10 cellular contexts compared by ENCODE assay signal in genomic region chr18:32803571-32803970, GRCh38. TPM values are rescaled to one million over a fixed set of nuclear protein-coding genes. Genes with fewer than 3 reads are reported as not detected.
DNase-seq lines count a peak whose midpoint lies in the region; ATAC-seq and TF ChIP-seq lines count a peak whose summit lies in the region.
"Had no signal": no experiment of that assay in that cellular context is flagged by ENCODE, and none has a peak within 500 bp of the region (broad histone marks: within the 10 kb centered on the region; RNA-seq: fewer than 3 reads in every experiment).

No MANE protein-coding gene starts in this region.

- no peak for TF ChIP-seq CTCF in GM23338 (conservative IDR thresholded peaks at IDR 0.05; ENCODE audit: low read depth in 2 of 2)
- no peak for TF ChIP-seq CTCF in psoas muscle (IDR thresholded peaks at IDR 0.05)

- H3K27me3 Mint-ChIP-seq in GM23338 (ENCODE audit: insufficient read depth, low read depth, poor library complexity) = no peaks in the 10 kb centered on the region
- H3K27me3 Mint-ChIP-seq in memory B cell = no peaks in the 10 kb centered on the region
- H3K27me3 Mint-ChIP-seq: activated naive CD4-positive, alpha-beta T cell treated with anti-CD3 and anti-CD28 coated beads, Interleukin-2, amount 10 ng/mL, durations not matched to agents 7 days and 5 days; natural killer cell treated with Interleukin-12 subunit alpha and Interleukin-12 subunit beta and Interleukin-15 and Interleukin-18, amount 100 ng/mL, for 72 hours had no signal

- peak; percentile 77 for ATAC-seq in GM18867 (IDR thresholded peaks at IDR 0.05; ENCODE audit: unreplicated experiment)
- no peak for ATAC-seq in GM23338
- ATAC-seq in HG03565 (IDR thresholded peaks at IDR 0.05; ENCODE audit: unreplicated experiment) = peak; percentile 89
- ATAC-seq in memory B cell (ENCODE audit: low read depth) = peak; percentile 93
- ATAC-seq in psoas muscle = no peak
- ATAC-seq in GM19455 (IDR thresholded peaks at IDR 0.05; ENCODE audit: unreplicated experiment) = no peak
- ATAC-seq: natural killer cell treated with Interleukin-12 subunit alpha and Interleukin-12 subunit beta and Interleukin-15 and Interleukin-18, amount 100 ng/mL, for 72 hours had no signal

- H3K9me3 Mint-ChIP-seq in GM23338 = no peaks in the 10 kb centered on the region
- H3K9me3 Mint-ChIP-seq in memory B cell = no peaks in the 10 kb centered on the region

- H3K36me3 ChIP-seq in GM23338 (ENCODE audit: insufficient read depth) (no peaks in the 10 kb centered on the region; the same call in 1 of the 2 replicates), psoas muscle (ENCODE audit: insufficient read depth in 1 of 2, low read depth in 1 of 2) (no peaks in the 10 kb centered on the region)

- H2AFZ ChIP-seq in GM23338 = peak overlapping the region; percentile 66; the same call in 1 of the 2 replicates

- H3K4me3 ChIP-seq in GM23338 (no peak overlapping the region), psoas muscle (no peak overlapping the region)

- no peak overlapping the region for H3K4me3 Mint-ChIP-seq in GM23338
- H3K4me3 Mint-ChIP-seq in memory B cell = peak overlapping the region; percentile 61
- H3K4me3 Mint-ChIP-seq: activated naive CD4-positive, alpha-beta T cell treated with anti-CD3 and anti-CD28 coated beads, Interleukin-2, amount 10 ng/mL, durations not matched to agents 7 days and 5 days; natural killer cell treated with Interleukin-12 subunit alpha and Interleukin-12 subunit beta and Interleukin-15 and Interleukin-18, amount 100 ng/mL, for 72 hours had no signal

- H3K79me2 ChIP-seq in GM23338 (replicated peaks; ENCODE audit: insufficient read depth) = no peaks in the 10 kb centered on the region

- no peak overlapping the region for H3K4me2 ChIP-seq in GM23338

- H3K27me3 ChIP-seq in GM23338 (ENCODE audit: insufficient read depth) = no peaks in the 10 kb centered on the region
- no peaks in the 10 kb centered on the region for H3K27me3 ChIP-seq in psoas muscle (ENCODE audit: insufficient read depth in 3 of 3, low read length in 2 of 3)

- H3K27ac ChIP-seq in GM23338 (ENCODE audit: low read depth) = no peak overlapping the region
- no peak overlapping the region for H3K27ac ChIP-seq in psoas muscle

- no peaks in the 10 kb centered on the region for H3K4me1 Mint-ChIP-seq in GM23338
- H3K4me1 Mint-ChIP-seq in memory B cell = peaks cover 31% of the 10 kb centered on the region
- H3K4me1 Mint-ChIP-seq: activated naive CD4-positive, alpha-beta T cell treated with anti-CD3 and anti-CD28 coated beads, Interleukin-2, amount 10 ng/mL, durations not matched to agents 7 days and 5 days had no signal

- WGBS in psoas muscle, 3 donors = 57 to 65% (median 59%) methylated on average over 3 of the region's 3 CpGs

- intact Hi-C loops in psoas muscle (cut with DNase I) = no loop called here

- H3K9me3 ChIP-seq in psoas muscle = peaks cover 3% of the 10 kb centered on the region

- H3K27ac Mint-ChIP-seq in GM23338 = no peak overlapping the region
- peak overlapping the region; percentile 99 for H3K27ac Mint-ChIP-seq in memory B cell
- H3K27ac Mint-ChIP-seq: activated naive CD4-positive, alpha-beta T cell treated with anti-CD3 and anti-CD28 coated beads, Interleukin-2, amount 10 ng/mL, durations not matched to agents 7 days and 5 days; natural killer cell treated with Interleukin-12 subunit alpha and Interleukin-12 subunit beta and Interleukin-15 and Interleukin-18, amount 100 ng/mL, for 72 hours had no signal

- no peaks in the 10 kb centered on the region for H3F3A ChIP-seq in GM23338 (replicated peaks; ENCODE audit: low read depth)

- DNase-seq in GM23338 (ENCODE audit: low spot score) = no peak
- DNase-seq in memory B cell (ENCODE audit: low spot score in 2 of 2) = peak; percentile 44 to 62
- DNase-seq in SW 1271 (lab: John Stamatoyannopoulos, UW) = no peak
- no peak for DNase-seq in islet precursor cell
- DNase-seq in psoas muscle = no peak
- DNase-seq: activated naive CD4-positive, alpha-beta T cell treated with anti-CD3 and anti-CD28 coated beads, Interleukin-2, amount 10 ng/mL, durations not matched to agents 7 days and 5 days had no signal

- H3K4me1 ChIP-seq in GM23338 (ENCODE audit: insufficient read depth) (no peaks in the 10 kb centered on the region), psoas muscle (no peaks in the 10 kb centered on the region)

- no peaks in the 10 kb centered on the region for H4K20me1 ChIP-seq in GM23338 (replicated peaks; ENCODE audit: insufficient read depth)

- H3K36me3 Mint-ChIP-seq in GM23338 (ENCODE audit: low read depth) (no peaks in the 10 kb centered on the region), memory B cell (no peaks in the 10 kb centered on the region)
- H3K36me3 Mint-ChIP-seq: activated naive CD4-positive, alpha-beta T cell treated with anti-CD3 and anti-CD28 coated beads, Interleukin-2, amount 10 ng/mL, durations not matched to agents 7 days and 5 days; natural killer cell treated with Interleukin-12 subunit alpha and Interleukin-12 subunit beta and Interleukin-15 and Interleukin-18, amount 100 ng/mL, for 72 hours had no signal

- no peaks in the 10 kb centered on the region for H3K9me2 ChIP-seq in GM23338 (ENCODE audit: insufficient read depth)

TF ChIP-seq in GM23338, 12 proteins besides CTCF, POLR2A, EP300 and RAD21:
- TF ChIP-seq POLR2AphosphoS5 (IDR thresholded peaks at IDR 0.05; ENCODE audit: low read depth) (no peak), EZH2 (IDR thresholded peaks at IDR 0.05; ENCODE audit: low read depth, unreplicated experiment) (no peak), ETS1 (IDR thresholded peaks at IDR 0.05) (no peak)

RNA-seq across cellular contexts. Expression of gene KLHL14, which starts 30.7 kb away (rescaled TPM):
- 0.78 and 1.9 TPM in 2 replicates for total RNA-seq in GM23338 (2014; rRNA removed; shearing (Covaris generic))
- polyA plus RNA-seq in GM23338 (2016; fragmentation: Nextera tagmentation; extraction: Ambion mirVana) (0.38 and 0.44 TPM in 2 replicates), psoas muscle (under 1 TPM in 1 of 3 donors, not detected in 2; 0.01 TPM)
- not detected for total RNA-seq in psoas muscle

Comparison
In these comparisons a context has a peak if more than half of its experiments do, and no peak if none do; other contexts are left out.
1. ATAC-seq: peak in GM18867 (single experiment), HG03565 (single experiment) and memory B cell (single experiment); none in GM23338 (single experiment), psoas muscle (0 of 4) and GM19455 (single experiment).
2. DNase-seq: peak in memory B cell (2 of 2); none in GM23338 (single experiment), SW 1271 (0 of 2), islet precursor cell (single experiment) and psoas muscle (0 of 2).